1 cellular context compared by ENCODE assay signal in genomic region chr4:1852904-1853623, GRCh38.
TF ChIP-seq lines count a peak whose summit lies in the region.

No MANE protein-coding gene starts in this region.

TF ChIP-seq in HepG2, 621 proteins besides CTCF, POLR2A, EP300 and RAD21:
- TF ChIP-seq SOX5 (CRISPR knock-in tag; IDR thresholded peaks at IDR 0.05; ENCODE audit: borderline replicate concordance): no peak
- TF ChIP-seq ZNF556 (CRISPR knock-in tag; IDR thresholded peaks at IDR 0.05; ENCODE audit: borderline replicate concordance): no peak
- TF ChIP-seq ZFY (CRISPR knock-in tag; IDR thresholded peaks at IDR 0.05): 0 out of 2 replicates have a peak, but pooled peaks have one; percentile 10
- TF ChIP-seq ZBTB38 (CRISPR knock-in tag; IDR thresholded peaks at IDR 0.05): 0 out of 2 replicates have a peak, but pooled peaks have one; percentile 22
- TF ChIP-seq ZNF503 (CRISPR knock-in tag; IDR thresholded peaks at IDR 0.05): no peak
- no peak for TF ChIP-seq ZNF501 (CRISPR knock-in tag; IDR thresholded peaks at IDR 0.05)
- no peak for TF ChIP-seq ZFP36 (IDR thresholded peaks at IDR 0.05; ENCODE audit: borderline replicate concordance, low read depth, low read length, partially characterized antibody)
- no peak for TF ChIP-seq NCOA5 (CRISPR knock-in tag; IDR thresholded peaks at IDR 0.05)
- peak; percentile 53; the same call in 1 of the 2 replicates for TF ChIP-seq PATZ1 (CRISPR knock-in tag; IDR thresholded peaks at IDR 0.05)
- TF ChIP-seq FOXK2 (IDR thresholded peaks at IDR 0.05): no peak
- peak; percentile 99 for TF ChIP-seq ZNF263 (CRISPR knock-in tag; IDR thresholded peaks at IDR 0.05)
- TF ChIP-seq ZNF770 (CRISPR knock-in tag; IDR thresholded peaks at IDR 0.05): peak; percentile 77
- no peak for TF ChIP-seq ARNT2 (CRISPR knock-in tag; IDR thresholded peaks at IDR 0.05; ENCODE audit: low read depth)
- TF ChIP-seq ZNF672 (CRISPR knock-in tag; IDR thresholded peaks at IDR 0.05): no peak
- peak; percentile 43; the same call in 1 of the 2 replicates for TF ChIP-seq ZBTB33 (CRISPR knock-in tag; IDR thresholded peaks at IDR 0.05)
- no peak for TF ChIP-seq SP5 (CRISPR knock-in tag; IDR thresholded peaks at IDR 0.05; ENCODE audit: borderline replicate concordance, low read depth)
- TF ChIP-seq ZFP41 (CRISPR knock-in tag; IDR thresholded peaks at IDR 0.05; ENCODE audit: borderline replicate concordance): no peak
- TF ChIP-seq SOX6 (IDR thresholded peaks at IDR 0.05): no peak
- 0 out of 2 replicates have a peak, but pooled peaks have one; percentile 14 for TF ChIP-seq SOX6 (CRISPR knock-in tag; IDR thresholded peaks at IDR 0.05)
- TF ChIP-seq ZSCAN9 (CRISPR knock-in tag; IDR thresholded peaks at IDR 0.05; ENCODE audit: borderline replicate concordance): no peak
- TF ChIP-seq ZNF652 (CRISPR knock-in tag; IDR thresholded peaks at IDR 0.05; ENCODE audit: borderline replicate concordance, low read depth): no peak
- TF ChIP-seq BRCA1 (CRISPR knock-in tag; IDR thresholded peaks at IDR 0.05): no peak
- peak; percentile 55 for TF ChIP-seq ZNF687 (CRISPR knock-in tag; IDR thresholded peaks at IDR 0.05)
- TF ChIP-seq EHMT2 (IDR thresholded peaks at IDR 0.05; ENCODE audit: borderline replicate concordance, low read depth, low read length): no peak
